1 cellular context compared by ENCODE assay signal in genomic region chr1:118899340-118899739, GRCh38.
TF ChIP-seq lines count a peak whose summit lies in the region.

No MANE protein-coding gene starts in this region.

TF ChIP-seq in HepG2, 621 proteins besides CTCF, POLR2A, EP300 and RAD21 (continued from another document):
- TF ChIP-seq ATF1 (CRISPR knock-in tag; IDR thresholded peaks at IDR 0.05), result no peak
